Comparison of ENCODE assay signal across 1 cellular context in genomic region chr2:151716721-151717120, GRCh38.
A peak's percentile ranks its signal among the peaks of the same experiment; 100 is the strongest.
TF ChIP-seq lines count a peak whose summit lies in the region.

No MANE protein-coding gene starts in this region.

TF ChIP-seq in K562, 482 proteins besides CTCF, POLR2A, EP300 and RAD21:
- no peak for TF ChIP-seq BCLAF1 (IDR thresholded peaks at IDR 0.05; ENCODE audit: borderline replicate concordance in 1 of 2, control insufficient read depth in 1 of 2, low read depth in 2 of 2, low read length in 1 of 2)
- TF ChIP-seq ZNF239 (CRISPR knock-in tag; IDR thresholded peaks at IDR 0.05), result peak; percentile 44
